In genomic region chr5:160047362-160047761, GRCh38 we compare ENCODE assay signal across 13 cellular contexts.
"Had no signal": no experiment of that assay in that cellular context is flagged by ENCODE, and none has a peak within 500 bp of the region (broad histone marks: within the 10 kb centered on the region; RNA-seq: fewer than 3 reads in every experiment).

No MANE protein-coding gene starts in this region.

- H3K36me3 ChIP-seq: uterus had no signal

- H3K4me1 ChIP-seq: adrenal gland, psoas muscle, testis, uterus had no signal

- H3K9me3 ChIP-seq: adrenal gland, psoas muscle, testis, uterus had no signal

- DNase-seq: activated CD4-positive, alpha-beta T cell treated with anti-CD3 and anti-CD28 coated beads, Interleukin-2, amount 50 U/mL, for 48 hours; activated CD8-positive, alpha-beta memory T cell treated with anti-CD3 and anti-CD28 coated beads, Interleukin-2, amount 10 ng/mL, durations not matched to agents 7 days and 5 days; activated gamma-delta T cell treated with Interleukin-2 at 50 U/mL for 16 hours; activated T-cell treated with anti-CD3 and anti-CD28 coated beads, Interleukin-2, amount 50 U/mL, for 48 hours; adrenal gland; glutamatergic neuron; stimulated activated CD4-positive, alpha-beta T cell treated with anti-CD3 and anti-CD28 coated beads, Interleukin-12 subunit alpha, Interleukin-12 subunit beta, amount 100 ng/mL, for 4 hours; stimulated activated naive CD4-positive, alpha-beta T cell treated with Interleukin-2 at 50 U/mL for 16 hours; testis had no signal

- H3K27me3 Mint-ChIP-seq: activated CD8-positive, alpha-beta memory T cell treated with anti-CD3 and anti-CD28 coated beads, Interleukin-2, amount 10 ng/mL, durations not matched to agents 7 days and 5 days had no signal

- H3K27ac ChIP-seq: adrenal gland, psoas muscle, testis, uterus had no signal

- ATAC-seq: activated CD4-positive, CD25-positive, alpha-beta regulatory T cell treated with anti-CD3 and anti-CD28 coated beads, Interleukin-2, amount 50 U/mL, for 24 hours; activated CD8-positive, alpha-beta memory T cell treated with anti-CD3 and anti-CD28 coated beads, Interleukin-2, amount 10 ng/mL, durations not matched to agents 7 days and 5 days had no signal

- H3K4me3 Mint-ChIP-seq: activated CD8-positive, alpha-beta memory T cell treated with anti-CD3 and anti-CD28 coated beads, Interleukin-2, amount 10 ng/mL, durations not matched to agents 7 days and 5 days; nephron had no signal

- H3K9me3 Mint-ChIP-seq: nephron had no signal

- H3K27me3 ChIP-seq: adrenal gland, testis, uterus had no signal

- H3K4me3 ChIP-seq: adrenal gland, psoas muscle, testis, uterus had no signal

- H3K27ac Mint-ChIP-seq: activated CD8-positive, alpha-beta memory T cell treated with anti-CD3 and anti-CD28 coated beads, Interleukin-2, amount 10 ng/mL, durations not matched to agents 7 days and 5 days had no signal
